Comparison of ENCODE assay signal across 27 cellular contexts in genomic region chr14:96139169-96139568, GRCh38.
"Had no signal": no experiment of that assay in that cellular context is flagged by ENCODE, and none has a peak within 500 bp of the region (broad histone marks: within the 10 kb centered on the region; RNA-seq: fewer than 3 reads in every experiment).

No MANE protein-coding gene starts in this region.

- ATAC-seq: left ventricle myocardium superior; lower lobe of right lung; natural killer cell; right cardiac atrium; stimulated activated effector memory CD8-positive, alpha-beta T cell treated with anti-CD3 and anti-CD28 coated beads, Interleukin-12 subunit alpha, Interleukin-12 subunit beta, amount 100 ng/mL, for 72 hours; stimulated activated naive CD8-positive, alpha-beta T cell treated with anti-CD3 and anti-CD28 coated beads, Interleukin-15, Interleukin-2, amounts not matched to agents 100 U/mL and 50 U/mL, for 24 hours; upper lobe of right lung had no signal

- H3K4me1 ChIP-seq: esophagus squamous epithelium, lower lobe of right lung, prostate gland, sigmoid colon, testis, tibial artery, upper lobe of right lung, uterus had no signal

- H3K27ac Mint-ChIP-seq: immature natural killer cell; natural killer cell; stimulated activated effector memory CD8-positive, alpha-beta T cell treated with anti-CD3 and anti-CD28 coated beads, Interleukin-12 subunit alpha, Interleukin-12 subunit beta, amount 100 ng/mL, for 72 hours had no signal

- H3K4me3 ChIP-seq: coronary artery, esophagus squamous epithelium, lower lobe of right lung, prostate gland, sigmoid colon, testis, tibial artery, upper lobe of right lung, uterus had no signal

- H3K27me3 ChIP-seq: esophagus squamous epithelium, sigmoid colon, testis, tibial artery, upper lobe of right lung, uterus had no signal

- H3K4me1 Mint-ChIP-seq: immature natural killer cell; natural killer cell; neural crest cell; stimulated activated effector memory CD8-positive, alpha-beta T cell treated with anti-CD3 and anti-CD28 coated beads, Interleukin-12 subunit alpha, Interleukin-12 subunit beta, amount 100 ng/mL, for 72 hours had no signal

- H3K9me3 ChIP-seq: neutrophil, prostate gland, testis, upper lobe of right lung, uterus had no signal

- FAIRE-seq: endothelial cell of umbilical vein, frontal cortex had no signal

- DNase-seq: dermis blood vessel endothelial cell; effector memory CD4-positive, alpha-beta T cell; esophagus squamous epithelium; hypothalamus; immature natural killer cell; islet precursor cell; kidney glomerular epithelial cell; left ventricle myocardium superior; lower lobe of right lung; natural killer cell; right cardiac atrium; sigmoid colon; stimulated activated CD4-positive, alpha-beta T cell treated with anti-CD3 and anti-CD28 coated beads, Interleukin-2, amount 100 ng/mL, for 24 hours; stimulated activated CD4-positive, alpha-beta T cell treated with anti-CD3 and anti-CD28 coated beads, Interleukin-4, amount 100 ng/mL, for 24 hours; stimulated activated naive CD8-positive, alpha-beta T cell treated with anti-CD3 and anti-CD28 coated beads, Interleukin-15, Interleukin-2, amounts not matched to agents 100 U/mL and 50 U/mL, for 24 hours; substantia nigra; testis; tibial artery; upper lobe of right lung; uterus had no signal

- H3K27ac ChIP-seq: coronary artery, esophagus squamous epithelium, lower lobe of right lung, neutrophil, prostate gland, sigmoid colon, testis, tibial artery, upper lobe of right lung, uterus had no signal

- H3K36me3 ChIP-seq: esophagus squamous epithelium, lower lobe of right lung, neutrophil, prostate gland, sigmoid colon, tibial artery, upper lobe of right lung, uterus had no signal

- H3K9me3 Mint-ChIP-seq: stimulated activated effector memory CD8-positive, alpha-beta T cell treated with anti-CD3 and anti-CD28 coated beads, Interleukin-12 subunit alpha, Interleukin-12 subunit beta, amount 100 ng/mL, for 72 hours had no signal

- H3K4me3 Mint-ChIP-seq: immature natural killer cell; natural killer cell; neural crest cell; stimulated activated effector memory CD8-positive, alpha-beta T cell treated with anti-CD3 and anti-CD28 coated beads, Interleukin-12 subunit alpha, Interleukin-12 subunit beta, amount 100 ng/mL, for 72 hours had no signal

- H3K36me3 Mint-ChIP-seq: immature natural killer cell; natural killer cell; stimulated activated effector memory CD8-positive, alpha-beta T cell treated with anti-CD3 and anti-CD28 coated beads, Interleukin-12 subunit alpha, Interleukin-12 subunit beta, amount 100 ng/mL, for 72 hours had no signal
